28 cellular contexts compared by ENCODE assay signal in genomic region chr2:48685126-48685525, GRCh38.
A peak's percentile ranks its signal among the peaks of the same experiment; 100 is the strongest.
DNase-seq lines count a peak whose midpoint lies in the region; ATAC-seq, FAIRE-seq and TF ChIP-seq lines count a peak whose summit lies in the region.
"Had no signal": no experiment of that assay in that cellular context is flagged by ENCODE, and none has a peak within 500 bp of the region (broad histone marks: within the 10 kb centered on the region; RNA-seq: fewer than 3 reads in every experiment).

No MANE protein-coding gene starts in this region.

- TF ChIP-seq POLR2A in HepG2 (IDR thresholded peaks at IDR 0.05; ENCODE audit: insufficient read depth in 1 of 2, low read depth in 2 of 2, low read length in 2 of 2) (no peak), right lobe of liver (IDR thresholded peaks at IDR 0.05) (no peak), H1 (IDR thresholded peaks at IDR 0.05; ENCODE audit: control extremely low read depth in 1 of 2, low read depth in 2 of 2, low read length in 2 of 2) (no peak)

- no peaks in the 10 kb centered on the region for H4K20me1 ChIP-seq in HepG2 (ENCODE audit: insufficient read depth, low read length)
- no peaks in the 10 kb centered on the region for H4K20me1 ChIP-seq in MM.1S (ENCODE audit: insufficient read depth, low read length)
- H4K20me1 ChIP-seq in H1 (replicated peaks in 1 of 2; ENCODE audit: control insufficient read depth in 1 of 2, insufficient read depth in 2 of 2, low read length in 2 of 2): no peaks in the 10 kb centered on the region
- H4K20me1 ChIP-seq: BLaER1 had no signal

- no peaks in the 10 kb centered on the region for H3F3A ChIP-seq in MM.1S (ENCODE audit: insufficient read depth, low read length)

- no peak overlapping the region for H2BK120ac ChIP-seq in H1 (replicated peaks; ENCODE audit: low read depth, low read length)

- no peaks in the 10 kb centered on the region for H3K4me1 Mint-ChIP-seq in natural killer cell
- H3K4me1 Mint-ChIP-seq: CD14-positive monocyte; CD4-positive, alpha-beta memory T cell; CD4-positive, CD25-positive, alpha-beta regulatory T cell; CD8-positive, alpha-beta memory T cell had no signal

- H3K56ac ChIP-seq in H1 (replicated peaks; ENCODE audit: insufficient read length, low read depth, low read length): no peak overlapping the region

- no peaks in the 10 kb centered on the region for H3K9me3 ChIP-seq in HepG2 (ENCODE audit: low read length)
- H3K9me3 ChIP-seq in right lobe of liver: no peaks in the 10 kb centered on the region
- H3K9me3 ChIP-seq in MM.1S (replicated peaks; ENCODE audit: insufficient read depth, low read length): no peaks in the 10 kb centered on the region
- H3K9me3 ChIP-seq in H1 (ENCODE audit: insufficient read depth in 2 of 2, low read depth in 1 of 2, low read length in 1 of 2): no peaks in the 10 kb centered on the region
- H3K9me3 ChIP-seq: BE2C, BLaER1 had no signal

- H3K9me3 Mint-ChIP-seq in natural killer cell: peaks cover 0 to 2% of the 10 kb centered on the region in 2 donors
- H3K9me3 Mint-ChIP-seq: CD4-positive, alpha-beta memory T cell; CD8-positive, alpha-beta memory T cell had no signal

- no peak for TF ChIP-seq EP300 in HepG2 (IDR thresholded peaks at IDR 0.05; ENCODE audit: low read depth in 2 of 2, low read length in 2 of 2)
- TF ChIP-seq EP300 in HepG2 (CRISPR knock-in tag; IDR thresholded peaks at IDR 0.05; ENCODE audit: borderline replicate concordance): no peak
- TF ChIP-seq EP300 in H1 (IDR thresholded peaks at IDR 0.05; ENCODE audit: borderline replicate concordance in 1 of 2, low read depth in 2 of 2, low read length in 2 of 2): no peak

- no peak overlapping the region for H2BK5ac ChIP-seq in H1 (ENCODE audit: low read depth, low read length)

- H3K79me2 ChIP-seq in HepG2 (ENCODE audit: insufficient read depth, low read length): no peaks in the 10 kb centered on the region
- H3K79me2 ChIP-seq in MM.1S (ENCODE audit: low read length): no peaks in the 10 kb centered on the region
- H3K79me2 ChIP-seq in H1 (ENCODE audit: control insufficient read depth in 1 of 2, insufficient read depth in 2 of 2, low read length in 2 of 2): no peaks in the 10 kb centered on the region

- H3K4me3 ChIP-seq in HepG2 (replicated peaks in 1 of 3; ENCODE audit: insufficient read depth in 1 of 3, low read depth in 2 of 3, low read length in 3 of 3) (no peak overlapping the region), right lobe of liver (no peak overlapping the region), MM.1S (ENCODE audit: low read length) (no peak overlapping the region), H1 (ENCODE audit: extremely low read depth in 1 of 4, insufficient read depth in 2 of 4, low read depth in 3 of 4, low read length in 4 of 4) (no peak overlapping the region)
- H3K4me3 ChIP-seq: BLaER1, GM12878 had no signal

- intact Hi-C loops in HepG2 (cut with micrococcal nuclease; ENCODE audit: unreplicated experiment): no loop called here
- intact Hi-C loops in right lobe of liver (cut with DNase I): no loop called here
- intact Hi-C loops in natural killer cell (cut with micrococcal nuclease): no loop called here

- no peaks in the 10 kb centered on the region for H3K36me3 Mint-ChIP-seq in natural killer cell
- H3K36me3 Mint-ChIP-seq: CD14-positive monocyte; CD4-positive, alpha-beta memory T cell; CD8-positive, alpha-beta memory T cell had no signal

- H3K4me3 Mint-ChIP-seq in natural killer cell: no peak overlapping the region
- H3K4me3 Mint-ChIP-seq: CD14-positive monocyte; CD4-positive, alpha-beta memory T cell; CD4-positive, CD25-positive, alpha-beta regulatory T cell; CD8-positive, alpha-beta memory T cell had no signal

- no peak overlapping the region for H2BK12ac ChIP-seq in H1 (ENCODE audit: low read depth, low read length)

- BruUV-seq in HepG2 (replicated peaks; lab: Mats Ljungman, UMichigan): no TSS peak

- DNase-seq in HepG2 (ENCODE audit: low spot score) (no peak), right lobe of liver (no peak), MM.1S (peak; percentile 27), H1 (ENCODE audit: low read depth in 1 of 2, low spot score in 2 of 2) (no peak), natural killer cell (no peak), cerebellar cortex (ENCODE audit: low spot score) (no peak)
- DNase-seq: ACHN; BE2C; C1 segment of cervical spinal cord; CD4-positive, alpha-beta memory T cell; CD4-positive, CD25-positive, alpha-beta regulatory T cell; CD8-positive, alpha-beta memory T cell; COR-L47; DMS 273 treated with DMSO at 0.1 percent for 48 hours; DMS153; DMS53; DMS79; DND-41; EL; GDM1 had no signal

- H4K5ac ChIP-seq in H1 (ENCODE audit: insufficient read length, low read depth, low read length): no peak overlapping the region

- H3K23ac ChIP-seq in H1 (ENCODE audit: insufficient read length): no peak overlapping the region

- CTCF ChIA-PET in HepG2 (lab: Yijun Ruan, JAX; ENCODE audit: low intra/inter-chr PET ratio, low total read pairs) (no interaction called here), H1 (lab: Charles Lee; ENCODE audit: partially characterized antibody) (no interaction called here)

- H3K9me2 ChIP-seq in MM.1S (replicated peaks; ENCODE audit: insufficient read depth, low read length): no peaks in the 10 kb centered on the region

- no peak overlapping the region for H2BK20ac ChIP-seq in H1 (ENCODE audit: low read length)

- no peak overlapping the region for H2AK5ac ChIP-seq in H1 (ENCODE audit: low read depth, low read length)

- no peaks in the 10 kb centered on the region; the same call in 1 of the 2 replicates for H3K23me2 ChIP-seq in H1 (ENCODE audit: low read depth, low read length)

- H3K18ac ChIP-seq in H1 (ENCODE audit: extremely low read depth, low read length): no peak overlapping the region

- no peak overlapping the region for H3K27ac Mint-ChIP-seq in natural killer cell
- H3K27ac Mint-ChIP-seq: CD14-positive monocyte; CD4-positive, alpha-beta memory T cell; CD4-positive, CD25-positive, alpha-beta regulatory T cell had no signal

- H3K79me1 ChIP-seq in H1 (ENCODE audit: low read depth, low read length): no peaks in the 10 kb centered on the region

- no peak overlapping the region for H4K91ac ChIP-seq in H1 (replicated peaks; ENCODE audit: insufficient read length, low read length)

- H3K4me1 ChIP-seq in HepG2 (ENCODE audit: insufficient read depth, low read length): no peaks in the 10 kb centered on the region
- H3K4me1 ChIP-seq in right lobe of liver: no peaks in the 10 kb centered on the region
- no peaks in the 10 kb centered on the region for H3K4me1 ChIP-seq in MM.1S (ENCODE audit: low read length)
- no peaks in the 10 kb centered on the region for H3K4me1 ChIP-seq in H1 (replicated peaks in 1 of 4; ENCODE audit: control insufficient read depth in 3 of 4, insufficient read depth in 4 of 4, low read length in 3 of 4)
- H3K4me1 ChIP-seq: BE2C, BLaER1 had no signal

- ATAC-seq in HepG2: no peak
- no peak for ATAC-seq in right lobe of liver
- ATAC-seq in natural killer cell: no peak
- no peak for ATAC-seq in GM21619 (IDR thresholded peaks at IDR 0.05; ENCODE audit: unreplicated experiment)
- ATAC-seq: GM12878 had no signal

- TF ChIP-seq CTCF in HepG2 (CRISPR knock-in tag; IDR thresholded peaks at IDR 0.05) (no peak), right lobe of liver (IDR thresholded peaks at IDR 0.05) (no peak), MM.1S (IDR thresholded peaks at IDR 0.05; ENCODE audit: low read length) (no peak), H1 (IDR thresholded peaks at IDR 0.05; ENCODE audit: control extremely low read depth in 1 of 3, insufficient read depth in 1 of 3, low read depth in 1 of 3, low read length in 3 of 3) (no peak), natural killer cell (IDR thresholded peaks at IDR 0.05) (no peak)

- TF ChIP-seq RAD21 in HepG2 (CRISPR knock-in tag; IDR thresholded peaks at IDR 0.05): no peak
- no peak for TF ChIP-seq RAD21 in H1 (IDR thresholded peaks at IDR 0.05 in 1 of 2, conservative IDR thresholded peaks at IDR 0.05 in 1 of 2; ENCODE audit: low read depth in 2 of 2, low read length in 2 of 2)

- FAIRE-seq in HepG2 (lab: Jason Lieb, UNC): no peak
- FAIRE-seq in H1 (lab: Jason Lieb, UNC): no peak
- FAIRE-seq: GM12878, GM12892, GM18507, GM19239 had no signal

- H3K9ac ChIP-seq in HepG2 (ENCODE audit: insufficient read depth, low read depth, low read length) (no peak overlapping the region), MM.1S (ENCODE audit: low read length) (no peak overlapping the region), H1 (replicated peaks in 1 of 4; ENCODE audit: extremely low read depth in 1 of 4, low read depth in 3 of 4, low read length in 3 of 4) (no peak overlapping the region)
- H3K9ac ChIP-seq: BLaER1 had no signal

- POLR2A ChIA-PET in HepG2 (lab: Yijun Ruan, JAX) (no interaction called here), H1 (lab: Charles Lee; ENCODE audit: partially characterized antibody) (no interaction called here)

- no peak overlapping the region for H2BK15ac ChIP-seq in H1 (ENCODE audit: low read length)

- H4K8ac ChIP-seq in H1 (ENCODE audit: extremely low read depth, insufficient read depth, low read length): no peak overlapping the region

- H3K4me2 ChIP-seq in HepG2 (ENCODE audit: low read depth, low read length): no peak overlapping the region
- H3K4me2 ChIP-seq in MM.1S (ENCODE audit: low read depth, low read length): no peak overlapping the region
- no peak overlapping the region for H3K4me2 ChIP-seq in H1 (ENCODE audit: insufficient read depth in 1 of 2, low read depth in 2 of 2, low read length in 2 of 2)
- H3K4me2 ChIP-seq: BLaER1 had no signal

- no peak overlapping the region for H3K14ac ChIP-seq in H1 (ENCODE audit: insufficient read length)

- H2AFZ ChIP-seq in HepG2 (ENCODE audit: low read length) (no peak overlapping the region), MM.1S (ENCODE audit: low read length) (no peak overlapping the region), H1 (ENCODE audit: low read length) (no peak overlapping the region)

- in situ Hi-C loops in HepG2 (cut with HindIII; ENCODE audit: extremely low pct_ligation_motif_present, low pct_unique_long_range_greater_than_20kb): no loop called here

- H3K4ac ChIP-seq in H1 (replicated peaks; ENCODE audit: insufficient read length, low read depth, low read length): no peak overlapping the region

- 22% methylated on average over 1 of the region's 1 CpG for WGBS in HepG2 (ENCODE audit: low lambda C conversion rate)
- WGBS in right lobe of liver (ENCODE audit: insufficient coverage, low coverage, low lambda C conversion rate, missing lambda C conversion rate): 100% methylated on average over 1 of the region's 1 CpG
- 90% methylated on average over 1 of the region's 1 CpG; no CpG with 5 or more reads in 1 of the 2 experiments for WGBS in H1 (ENCODE audit: extremely low coverage in 1 of 2, insufficient coverage in 1 of 2, insufficient read length in 1 of 2, insufficient replicate concordance in 2 of 2, low coverage in 1 of 2, low lambda C conversion rate in 2 of 2, missing lambda C conversion rate in 1 of 2), 2 experiments

- H3K36me3 ChIP-seq in HepG2 (replicated peaks in 1 of 2; ENCODE audit: control insufficient read depth in 1 of 2, insufficient read depth in 2 of 2, low read length in 2 of 2): no peaks in the 10 kb centered on the region
- no peaks in the 10 kb centered on the region for H3K36me3 ChIP-seq in right lobe of liver
- no peaks in the 10 kb centered on the region for H3K36me3 ChIP-seq in MM.1S (replicated peaks; ENCODE audit: insufficient read depth, low read length)
- H3K36me3 ChIP-seq in H1 (ENCODE audit: control insufficient read depth in 2 of 4, insufficient read depth in 4 of 4, low read length in 3 of 4): no peaks in the 10 kb centered on the region
- H3K36me3 ChIP-seq: BE2C, BLaER1 had no signal

- peaks cover 0 to 15% of the 10 kb centered on the region in 2 donors for H3K27me3 Mint-ChIP-seq in natural killer cell (ENCODE audit: low read depth in 2 of 2)

- H3K27ac ChIP-seq in HepG2 (ENCODE audit: extremely low read length, insufficient read depth, low read length) (no peak overlapping the region), right lobe of liver (no peak overlapping the region), MM.1S (ENCODE audit: low read length) (no peak overlapping the region), H1 (ENCODE audit: low read depth, low read length) (no peak overlapping the region)
- H3K27ac ChIP-seq: 22Rv1, BLaER1 had no signal

- H3K27me3 ChIP-seq in HepG2 (ENCODE audit: control insufficient read depth in 1 of 2, insufficient read depth in 2 of 2, low read length in 2 of 2) (no peaks in the 10 kb centered on the region), right lobe of liver (no peaks in the 10 kb centered on the region), MM.1S (replicated peaks; ENCODE audit: insufficient read depth, low read length) (no peaks in the 10 kb centered on the region), H1 (replicated peaks in 1 of 4; ENCODE audit: control insufficient read depth in 3 of 4, extremely low read depth in 1 of 4, insufficient read depth in 3 of 4, low read length in 3 of 4) (no peaks in the 10 kb centered on the region)
- H3K27me3 ChIP-seq: BE2C, BLaER1 had no signal

Comparison
In these comparisons a context has a peak if more than half of its experiments do, and no peak if none do; other contexts are left out.
1. Of the 41 proteins assayed by ChIP-seq in both HepG2 and H1: peak only in HepG2: none; only in H1: none; in both: MAFK; in neither: 40.